ENCODE assay signal across 1 cellular context in the genomic region with DNA sequence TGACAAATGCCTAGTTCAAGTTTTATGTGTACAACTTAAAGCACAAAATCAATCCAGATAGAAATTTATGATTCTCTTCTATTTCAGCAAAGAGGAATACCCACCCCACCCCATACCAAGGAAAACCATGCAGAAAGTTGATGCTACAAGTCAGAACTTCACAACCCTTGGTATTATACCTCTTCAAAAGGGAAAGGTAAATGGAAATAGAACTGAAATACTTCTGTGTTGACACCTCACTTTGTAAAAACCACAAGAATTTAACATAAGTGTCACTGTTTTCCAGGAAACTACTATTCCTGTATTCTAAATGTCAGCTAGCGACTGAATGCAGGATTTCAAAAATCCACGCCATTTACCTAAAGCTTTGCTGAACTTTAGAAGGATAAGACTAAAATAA.
TF ChIP-seq lines count a peak whose summit lies in the region.

No MANE protein-coding gene starts in this region.

TF ChIP-seq in WTC11, 78 proteins besides CTCF, POLR2A, EP300 and RAD21 (continued from another document):
- TF ChIP-seq, protein P1, sequence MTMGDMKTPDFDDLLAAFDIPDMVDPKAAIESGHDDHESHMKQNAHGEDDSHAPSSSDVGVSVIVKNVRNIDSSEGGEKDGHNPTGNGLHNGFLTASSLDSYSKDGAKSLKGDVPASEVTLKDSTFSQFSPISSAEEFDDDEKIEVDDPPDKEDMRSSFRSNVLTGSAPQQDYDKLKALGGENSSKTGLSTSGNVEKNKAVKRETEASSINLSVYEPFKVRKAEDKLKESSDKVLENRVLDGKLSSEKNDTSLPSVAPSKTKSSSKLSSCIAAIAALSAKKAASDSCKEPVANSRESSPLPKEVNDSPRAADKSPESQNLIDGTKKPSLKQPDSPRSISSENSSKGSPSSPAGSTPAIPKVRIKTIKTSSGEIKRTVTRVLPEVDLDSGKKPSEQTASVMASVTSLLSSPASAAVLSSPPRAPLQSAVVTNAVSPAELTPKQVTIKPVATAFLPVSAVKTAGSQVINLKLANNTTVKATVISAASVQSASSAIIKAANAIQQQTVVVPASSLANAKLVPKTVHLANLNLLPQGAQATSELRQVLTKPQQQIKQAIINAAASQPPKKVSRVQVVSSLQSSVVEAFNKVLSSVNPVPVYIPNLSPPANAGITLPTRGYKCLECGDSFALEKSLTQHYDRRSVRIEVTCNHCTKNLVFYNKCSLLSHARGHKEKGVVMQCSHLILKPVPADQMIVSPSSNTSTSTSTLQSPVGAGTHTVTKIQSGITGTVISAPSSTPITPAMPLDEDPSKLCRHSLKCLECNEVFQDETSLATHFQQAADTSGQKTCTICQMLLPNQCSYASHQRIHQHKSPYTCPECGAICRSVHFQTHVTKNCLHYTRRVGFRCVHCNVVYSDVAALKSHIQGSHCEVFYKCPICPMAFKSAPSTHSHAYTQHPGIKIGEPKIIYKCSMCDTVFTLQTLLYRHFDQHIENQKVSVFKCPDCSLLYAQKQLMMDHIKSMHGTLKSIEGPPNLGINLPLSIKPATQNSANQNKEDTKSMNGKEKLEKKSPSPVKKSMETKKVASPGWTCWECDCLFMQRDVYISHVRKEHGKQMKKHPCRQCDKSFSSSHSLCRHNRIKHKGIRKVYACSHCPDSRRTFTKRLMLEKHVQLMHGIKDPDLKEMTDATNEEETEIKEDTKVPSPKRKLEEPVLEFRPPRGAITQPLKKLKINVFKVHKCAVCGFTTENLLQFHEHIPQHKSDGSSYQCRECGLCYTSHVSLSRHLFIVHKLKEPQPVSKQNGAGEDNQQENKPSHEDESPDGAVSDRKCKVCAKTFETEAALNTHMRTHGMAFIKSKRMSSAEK (CRISPR knock-in tag; IDR thresholded peaks at IDR 0.05; ENCODE audit: borderline replicate concordance) = no peak
- TF ChIP-seq GTF2I (CRISPR knock-in tag; conservative IDR thresholded peaks at IDR 0.05) (no peak), ZBTB21 (CRISPR knock-in tag; IDR thresholded peaks at IDR 0.05; ENCODE audit: borderline replicate concordance) (no peak), ETV6 (CRISPR knock-in tag; IDR thresholded peaks at IDR 0.05) (no peak), NR3C1 (CRISPR knock-in tag; conservative IDR thresholded peaks at IDR 0.05; ENCODE audit: low read depth) (no peak), E2F1 (CRISPR knock-in tag; IDR thresholded peaks at IDR 0.05) (no peak), MLX (CRISPR knock-in tag; IDR thresholded peaks at IDR 0.05) (no peak)
